8 cellular contexts compared by ENCODE assay signal in the genomic region with DNA sequence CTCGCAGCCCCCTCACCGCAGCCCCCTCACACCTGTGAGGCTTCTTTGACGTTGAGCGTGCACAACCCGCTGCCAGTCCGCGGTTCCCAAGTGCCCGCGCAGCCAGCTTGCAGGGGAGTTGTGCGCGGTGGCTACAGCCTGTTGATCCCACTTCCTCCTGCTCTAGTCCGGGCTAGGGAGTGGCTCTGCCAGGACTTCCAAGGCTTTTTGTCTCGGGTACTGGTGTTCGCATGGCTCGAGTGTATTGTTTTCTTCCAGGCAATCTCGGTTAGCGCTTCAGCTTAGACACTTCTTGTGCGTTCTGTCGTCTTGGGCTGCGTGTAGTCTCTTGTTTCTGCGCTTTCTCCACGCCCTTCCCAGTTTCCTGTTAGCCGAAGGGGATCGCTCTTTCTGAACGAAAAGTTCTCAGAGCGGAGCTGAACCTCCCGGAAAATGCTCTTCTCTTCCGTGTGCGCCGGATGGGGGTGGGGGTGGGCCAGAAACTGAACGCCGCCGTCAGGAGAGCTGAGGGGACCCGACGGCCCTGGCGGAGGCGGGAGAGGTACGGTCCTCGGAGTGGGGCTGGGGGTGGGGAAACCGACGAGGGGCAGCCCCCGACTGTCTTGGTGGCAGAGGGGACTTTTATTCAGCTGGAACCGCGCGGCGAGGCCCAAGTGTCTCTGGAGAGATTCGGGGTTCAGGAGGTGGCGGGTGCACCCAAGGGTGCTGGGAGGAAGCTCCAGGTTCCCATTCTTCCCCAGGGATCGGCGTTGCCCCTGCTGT. TPM values are rescaled to one million over a fixed set of nuclear protein-coding genes. Genes with fewer than 3 reads are reported as not detected.
A peak's percentile ranks its signal among the peaks of the same experiment; 100 is the strongest.
DNase-seq lines count a peak whose midpoint lies in the region; ATAC-seq and TF ChIP-seq lines count a peak whose summit lies in the region.

No MANE protein-coding gene starts in this region.

- intact Hi-C loops in activated CD4-positive, alpha-beta memory T cell treated with anti-CD3 and anti-CD28 coated beads for 36 hours (cut with micrococcal nuclease): loop anchor here (1.0 to 10.0 kb wide), 7 partner anchors 7 to 690 kb away; partner anchors contain the start of genes AKAP11, RGCC and VWA8

- POLR2A ChIA-PET in activated CD4-positive, alpha-beta memory T cell treated with anti-CD3 and anti-CD28 coated beads for 36 hours (lab: Charles Lee): interaction anchor here (0.7 to 1.9 kb wide), 3 partner anchors 9 to 84 kb away, joined by 3 to 6 read pairs (median 5); no protein-coding TSS in a partner anchor

- H3K36me3 ChIP-seq in suprapubic skin: no peaks in the 10 kb centered on the region

- no peak for TF ChIP-seq CTCF in suprapubic skin (IDR thresholded peaks at IDR 0.05)

- CTCF ChIA-PET in activated CD4-positive, alpha-beta memory T cell treated with anti-CD3 and anti-CD28 coated beads for 36 hours (lab: Charles Lee): interaction anchor here (0.9 kb wide), 1 partner anchor 14 kb away, joined by 3 read pairs; no protein-coding TSS in a partner anchor

- H3K27ac ChIP-seq in suprapubic skin: peak overlapping the region; percentile 94

- peak overlapping the region; percentile 57 for H3K27ac Mint-ChIP-seq in activated CD4-positive, alpha-beta memory T cell treated with anti-CD3 and anti-CD28 coated beads for 36 hours

- peak overlapping the region; percentile 61 for H3K4me3 ChIP-seq in mononuclear cell (ENCODE audit: low read length)
- H3K4me3 ChIP-seq in suprapubic skin: peak overlapping the region; percentile 98

- no peak for TF ChIP-seq POLR2A in suprapubic skin (IDR thresholded peaks at IDR 0.05)

- peaks cover 12% of the 10 kb centered on the region for H3K4me1 Mint-ChIP-seq in activated CD4-positive, alpha-beta memory T cell treated with anti-CD3 and anti-CD28 coated beads for 36 hours (ENCODE audit: low read depth)

- ATAC-seq in HG02571 (IDR thresholded peaks at IDR 0.05; ENCODE audit: unreplicated experiment): peak; percentile 37

- H3K9me3 Mint-ChIP-seq in activated CD4-positive, alpha-beta memory T cell treated with anti-CD3 and anti-CD28 coated beads for 36 hours: no peaks in the 10 kb centered on the region

- 1% methylated on average over 49 of the region's 50 CpGs for WGBS in suprapubic skin

- peaks cover 31% of the 10 kb centered on the region for H3K27me3 ChIP-seq in mononuclear cell (ENCODE audit: insufficient read depth, low read length)
- no peaks in the 10 kb centered on the region for H3K27me3 ChIP-seq in suprapubic skin

- no peaks in the 10 kb centered on the region for H3K27me3 Mint-ChIP-seq in activated CD4-positive, alpha-beta memory T cell treated with anti-CD3 and anti-CD28 coated beads for 36 hours

- H3K4me3 Mint-ChIP-seq in activated CD4-positive, alpha-beta memory T cell treated with anti-CD3 and anti-CD28 coated beads for 36 hours: peak overlapping the region; percentile 83

- peak; percentile 5 for TF ChIP-seq EP300 in suprapubic skin (IDR thresholded peaks at IDR 0.05)

- DNase-seq in NCI-H1417 (lab: John Stamatoyannopoulos, UW) (peak; percentile 56 to 72 (median 69)), NCI-H1417 treated with DMSO at 0.1 percent for 48 hours (lab: John Stamatoyannopoulos, UW) (no peak), NCI-H146 treated with DMSO at 0.1 percent for 48 hours (lab: John Stamatoyannopoulos, UW; ENCODE audit: unreplicated experiment) (peak; percentile 40), epidermal melanocyte (ENCODE audit: insufficient read length, low spot score) (peak; percentile 45), suprapubic skin (ENCODE audit: low spot score in 2 of 2) (peak in 1 of 2 donors; percentile 72)
- DNase-seq in activated CD4-positive, alpha-beta memory T cell treated with anti-CD3 and anti-CD28 coated beads for 36 hours: peak; percentile 53

- no peaks in the 10 kb centered on the region for H3K36me3 Mint-ChIP-seq in activated CD4-positive, alpha-beta memory T cell treated with anti-CD3 and anti-CD28 coated beads for 36 hours

- H3K4me1 ChIP-seq in mononuclear cell (ENCODE audit: insufficient read depth, low read length) (peaks cover 21% of the 10 kb centered on the region), suprapubic skin (peaks cover 17% of the 10 kb centered on the region)

- no peaks in the 10 kb centered on the region for H3K9me3 ChIP-seq in mononuclear cell (ENCODE audit: low read depth, low read length)
- H3K9me3 ChIP-seq in suprapubic skin: no peaks in the 10 kb centered on the region

RNA-seq across cellular contexts. Expression of gene DGKH, which starts 0.7 kb away (rescaled TPM):
- total RNA-seq in activated CD4-positive, alpha-beta memory T cell treated with anti-CD3 and anti-CD28 coated beads for 36 hours: 10 to 100 TPM in 1 of 2 experiments, 1 to 10 TPM in 1; 8.9 to 11.6 TPM
- 3.9 TPM for total RNA-seq in mononuclear cell
- 10 to 100 TPM; 14.8 to 28.0 (median 16.9) TPM for total RNA-seq in suprapubic skin
